ENCODE assay signal across 8 cellular contexts in genomic region chr22:37601540-37602442, GRCh38. TPM values are rescaled to one million over a fixed set of nuclear protein-coding genes. Genes with fewer than 3 reads are reported as not detected.
DNase-seq lines count a peak whose midpoint lies in the region; FAIRE-seq and TF ChIP-seq lines count a peak whose summit lies in the region.

No MANE protein-coding gene starts in this region.

- TF ChIP-seq CTCF in astrocyte (IDR thresholded peaks at IDR 0.05; ENCODE audit: insufficient read depth, low read depth, low read length): no peak

- no peak overlapping the region for H3K9ac ChIP-seq in astrocyte (ENCODE audit: low read length)

- H3K4me2 ChIP-seq in astrocyte (ENCODE audit: low read length): peak overlapping the region; percentile 36

- peaks cover 4% of the 10 kb centered on the region for H3K4me1 Mint-ChIP-seq in astrocyte (ENCODE audit: low read depth, unreplicated experiment)

- H2AFZ ChIP-seq in astrocyte (ENCODE audit: low read depth, low read length): no peak overlapping the region

- H4K20me1 ChIP-seq in astrocyte (ENCODE audit: insufficient read depth, low read length): no peaks in the 10 kb centered on the region

- H3K9me3 ChIP-seq in astrocyte (ENCODE audit: insufficient read depth, low read depth, low read length): no peaks in the 10 kb centered on the region

- peak overlapping the region; percentile 40 for H3K4me3 Mint-ChIP-seq in astrocyte (ENCODE audit: unreplicated experiment)

- H3K36me3 ChIP-seq in astrocyte (ENCODE audit: insufficient read depth, low read length): no peaks in the 10 kb centered on the region

- H3K27ac Mint-ChIP-seq in astrocyte (ENCODE audit: unreplicated experiment): no peak overlapping the region

- no peaks in the 10 kb centered on the region for H3K79me2 ChIP-seq in astrocyte (ENCODE audit: insufficient read depth, low read length)

- H3K4me3 ChIP-seq in astrocyte (ENCODE audit: insufficient read depth, low read depth, low read length): no peak overlapping the region

- FAIRE-seq in astrocyte (lab: Jason Lieb, UNC): no peak
- FAIRE-seq in urothelium cell line (lab: Jason Lieb, UNC): no peak

- H3K4me1 ChIP-seq in astrocyte (ENCODE audit: insufficient read depth, low read length): peaks cover 4% of the 10 kb centered on the region

- peaks cover 5% of the 10 kb centered on the region for H3K27me3 ChIP-seq in astrocyte (ENCODE audit: insufficient read depth, low read length)

- no peaks in the 10 kb centered on the region for H3K9me3 Mint-ChIP-seq in astrocyte (ENCODE audit: unreplicated experiment)

- no peak overlapping the region for H3K27ac ChIP-seq in astrocyte (ENCODE audit: low read depth, low read length)

- no peaks in the 10 kb centered on the region for H3K27me3 Mint-ChIP-seq in astrocyte (ENCODE audit: low read depth, unreplicated experiment)

- H3K36me3 Mint-ChIP-seq in astrocyte (ENCODE audit: low read depth, unreplicated experiment): no peaks in the 10 kb centered on the region

- DNase-seq in EH (ENCODE audit: low read depth): peak; percentile 72
- DNase-seq in NCI-H1436 (lab: John Stamatoyannopoulos, UW): peak; percentile 75
- peak; percentile 61 for DNase-seq in astrocyte (ENCODE audit: low read depth)
- DNase-seq in lung microvascular endothelial cell (ENCODE audit: low read depth in 2 of 2): peak; percentile 31 to 76
- no peak for DNase-seq in activated CD8-positive, alpha-beta memory T cell treated with anti-CD3 and anti-CD28 coated beads for 24 hours
- DNase-seq in stimulated activated CD4-positive, alpha-beta T cell treated with anti-CD3 and anti-CD28 coated beads, Interleukin-12 subunit alpha, Interleukin-12 subunit beta, amount 100 ng/mL, for 4 hours: no peak
- no peak for DNase-seq in NCI-H345 treated with DMSO at 0.1 percent for 48 hours (lab: John Stamatoyannopoulos, UW; ENCODE audit: unreplicated experiment)
- no peak for DNase-seq in urothelium cell line (ENCODE audit: low spot score)

RNA-seq across cellular contexts. Expression of gene GGA1, which starts 6.8 kb away (rescaled TPM):
- total RNA-seq in astrocyte (39.9 and 43.1 TPM in 2 replicates), lung microvascular endothelial cell (29.2 and 85.3 TPM in 2 replicates)

RNA-seq across cellular contexts. Expression of gene LGALS2, which starts 21.9 kb away (rescaled TPM):
- total RNA-seq in astrocyte: not detected in 2 replicates
- not detected in 2 replicates for total RNA-seq in lung microvascular endothelial cell

RNA-seq across cellular contexts. Expression of gene SH3BP1, which starts 37.7 kb away (rescaled TPM):
- 26.5 and 31.6 TPM in 2 replicates for total RNA-seq in astrocyte
- total RNA-seq in lung microvascular endothelial cell: 0.40 and 0.87 TPM in 2 replicates

RNA-seq across cellular contexts. Expression of gene CDC42EP1, which starts 41.5 kb away (rescaled TPM):
- total RNA-seq in astrocyte (106 and 109 TPM in 2 replicates), lung microvascular endothelial cell (7.8 and 7.9 TPM in 2 replicates)

RNA-seq across cellular contexts. Expression of gene PDXP, which starts 56.7 kb away (rescaled TPM):
- 18.9 and 22.4 TPM in 2 replicates for total RNA-seq in astrocyte
- total RNA-seq in lung microvascular endothelial cell: 5.0 and 6.7 TPM in 2 replicates

Comparison
In these comparisons a context has a peak if more than half of its experiments do, and no peak if none do; other contexts are left out.
1. DNase-seq: peak in EH (single experiment), NCI-H1436 (single experiment), astrocyte (single experiment) and lung microvascular endothelial cell (2 of 2); none in activated CD8-positive, alpha-beta memory T cell treated with anti-CD3 and anti-CD28 coated beads for 24 hours (single experiment), stimulated activated CD4-positive, alpha-beta T cell treated with anti-CD3 and anti-CD28 coated beads, Interleukin-12 subunit alpha, Interleukin-12 subunit beta, amount 100 ng/mL, for 4 hours (single experiment), NCI-H345 treated with DMSO at 0.1 percent for 48 hours (single experiment) and urothelium cell line (single experiment).
2. RNA of gene SH3BP1, which starts 37.7 kb away (total RNA-seq): 26.5 to 31.6 TPM in astrocyte; 0.40 to 0.87 TPM in lung microvascular endothelial cell; every median in the first group is over 10 times any median in the second.